Comparison of ENCODE assay signal across 30 cellular contexts in genomic region chr19:17458970-17459369, GRCh38. TPM values are rescaled to one million over a fixed set of nuclear protein-coding genes. Genes with fewer than 3 reads are reported as not detected.
"Had no signal": no experiment of that assay in that cellular context is flagged by ENCODE, and none has a peak within 500 bp of the region (broad histone marks: within the 10 kb centered on the region; RNA-seq: fewer than 3 reads in every experiment).

No MANE protein-coding gene starts in this region.

- H3K9me3 ChIP-seq: MG63 had no signal

- H3K4me1 Mint-ChIP-seq: activated CD4-positive, alpha-beta memory T cell treated with anti-CD3 and anti-CD28 coated beads, Interleukin-2, amount 10 ng/mL, durations not matched to agents 7 days and 5 days; activated T-helper 17 cell treated with anti-CD3 and anti-CD28 coated beads, Interleukin-2, amount 50 U/mL, for 72 hours had no signal

- H3K4me2 ChIP-seq: KMS-11 had no signal

- H3K27ac ChIP-seq: brain microvascular endothelial cell, KMS-11, VCaP had no signal

- H3K9ac ChIP-seq: KMS-11 had no signal

- H3K9me3 Mint-ChIP-seq: activated CD4-positive, alpha-beta memory T cell treated with anti-CD3 and anti-CD28 coated beads, Interleukin-2, amount 10 ng/mL, durations not matched to agents 7 days and 5 days; activated naive CD4-positive, alpha-beta T cell treated with anti-CD3 and anti-CD28 coated beads for 36 hours; activated T-helper 17 cell treated with anti-CD3 and anti-CD28 coated beads, Interleukin-2, amount 50 U/mL, for 72 hours; T-cell had no signal

- H3K36me3 ChIP-seq: brain microvascular endothelial cell, MG63 had no signal

- H3K4me3 ChIP-seq: MG63 had no signal

- ATAC-seq: activated CD4-positive, alpha-beta T cell treated with anti-CD3 and anti-CD28 coated beads for 36 hours; activated T-helper 17 cell treated with anti-CD3 and anti-CD28 coated beads, Interleukin-2, amount 50 U/mL, for 72 hours; T-cell had no signal

- H3K27ac Mint-ChIP-seq: activated CD4-positive, alpha-beta memory T cell treated with anti-CD3 and anti-CD28 coated beads, Interleukin-2, amount 10 ng/mL, durations not matched to agents 7 days and 5 days; activated CD4-positive, alpha-beta T cell treated with anti-CD3 and anti-CD28 coated beads for 36 hours; activated naive CD4-positive, alpha-beta T cell treated with anti-CD3 and anti-CD28 coated beads for 36 hours; activated naive CD8-positive, alpha-beta T cell; activated T-helper 17 cell treated with anti-CD3 and anti-CD28 coated beads, Interleukin-2, amount 50 U/mL, for 72 hours; T-cell had no signal

- H3K4me3 Mint-ChIP-seq: activated CD4-positive, alpha-beta memory T cell treated with anti-CD3 and anti-CD28 coated beads, Interleukin-2, amount 10 ng/mL, durations not matched to agents 7 days and 5 days; activated CD4-positive, alpha-beta T cell treated with anti-CD3 and anti-CD28 coated beads for 36 hours; activated naive CD4-positive, alpha-beta T cell treated with anti-CD3 and anti-CD28 coated beads for 36 hours; activated naive CD8-positive, alpha-beta T cell; activated T-helper 17 cell treated with anti-CD3 and anti-CD28 coated beads, Interleukin-2, amount 50 U/mL, for 72 hours; T-cell had no signal

- DNase-seq: activated CD4-positive, alpha-beta memory T cell treated with anti-CD3 and anti-CD28 coated beads, Interleukin-2, amount 10 ng/mL, durations not matched to agents 7 days and 5 days; activated CD4-positive, alpha-beta T cell treated with anti-CD3 and anti-CD28 coated beads for 36 hours; activated CD4-positive, alpha-beta T cell treated with anti-CD3 and anti-CD28 coated beads, Interleukin-2, amount 50 U/mL, for 1 hour; activated gamma-delta T cell; activated naive CD4-positive, alpha-beta T cell treated with anti-CD3 and anti-CD28 coated beads for 36 hours; activated T-cell treated with anti-CD3 and anti-CD28 coated beads for 4 hours; activated T-cell treated with anti-CD3 and anti-CD28 coated beads, Interleukin-2, amount 50 U/mL, for 48 hours; amygdala; brain microvascular endothelial cell; central memory CD4-positive, alpha-beta T cell; MG63; MV-4-11; NCI-H1092 treated with DMSO at 0.1 percent for 48 hours; NCI-H1417 treated with DMSO at 0.1 percent for 48 hours; NCI-H1694 treated with DMSO at 0.1 percent for 48 hours; NCI-H2029 treated with DMSO at 0.1 percent for 48 hours; NCI-H446; NCI-H524 treated with DMSO at 0.1 percent for 48 hours; NCI-H748 treated with DMSO at 0.1 percent for 48 hours; SIG-M5; T-cell; T-helper 2 cell had no signal

- H3K36me3 Mint-ChIP-seq: activated naive CD8-positive, alpha-beta T cell; T-cell had no signal

RNA-seq across cellular contexts. Expression of gene NXNL1, which starts 1.8 kb away (rescaled TPM):
- total RNA-seq: activated CD4-positive, alpha-beta memory T cell treated with anti-CD3 and anti-CD28 coated beads, Interleukin-2, amount 10 ng/mL, durations not matched to agents 7 days and 5 days; activated CD4-positive, alpha-beta T cell treated with anti-CD3 and anti-CD28 coated beads for 36 hours; activated CD8-positive, alpha-beta memory T cell treated with anti-CD3 and anti-CD28 coated beads for 36 hours; activated naive CD4-positive, alpha-beta T cell treated with anti-CD3 and anti-CD28 coated beads for 36 hours; activated T-helper 17 cell treated with anti-CD3 and anti-CD28 coated beads, Interleukin-2, amount 50 U/mL, for 72 hours; chondrocyte; OCI-LY7; RPMI7951; T-cell had no signal

RNA-seq across cellular contexts. Expression of gene TMEM221, which starts 10.5 kb away (rescaled TPM):
- total RNA-seq: activated CD4-positive, alpha-beta memory T cell treated with anti-CD3 and anti-CD28 coated beads, Interleukin-2, amount 10 ng/mL, durations not matched to agents 7 days and 5 days; activated CD4-positive, alpha-beta T cell treated with anti-CD3 and anti-CD28 coated beads for 36 hours; activated CD8-positive, alpha-beta memory T cell treated with anti-CD3 and anti-CD28 coated beads for 36 hours; activated naive CD4-positive, alpha-beta T cell treated with anti-CD3 and anti-CD28 coated beads for 36 hours; activated T-helper 17 cell treated with anti-CD3 and anti-CD28 coated beads, Interleukin-2, amount 50 U/mL, for 72 hours; OCI-LY7; RPMI7951; T-cell had no signal
